In genomic region chr14:102930753-102931579, GRCh38 we compare ENCODE assay signal across 11 cellular contexts. TPM values are rescaled to one million over a fixed set of nuclear protein-coding genes. Genes with fewer than 3 reads are reported as not detected.
DNase-seq lines count a peak whose midpoint lies in the region; ATAC-seq and TF ChIP-seq lines count a peak whose summit lies in the region.
"Had no signal": no experiment of that assay in that cellular context is flagged by ENCODE, and none has a peak within 500 bp of the region (broad histone marks: within the 10 kb centered on the region; RNA-seq: fewer than 3 reads in every experiment).

No MANE protein-coding gene starts in this region.

- TF ChIP-seq CTCF in spleen (IDR thresholded peaks at IDR 0.05 in 8 of 11, conservative IDR thresholded peaks at IDR 0.05 in 3 of 11) = no peak

- peak overlapping the region in 2 of 8 donors; percentile 50 to 73 for H3K4me3 ChIP-seq in spleen

- CTCF ChIA-PET in activated CD4-positive, alpha-beta T cell treated with anti-CD3 and anti-CD28 coated beads, Interleukin-2, amount 10 ng/mL, durations not matched to agents 7 days and 5 days (lab: Charles Lee) = no interaction called here

- H3K27me3 Mint-ChIP-seq in activated CD4-positive, alpha-beta T cell treated with anti-CD3 and anti-CD28 coated beads, Interleukin-2, amount 10 ng/mL, durations not matched to agents 7 days and 5 days = peaks cover 35% of the 10 kb centered on the region

- peaks cover 3 to 54% (median 28%) of the 10 kb centered on the region in 7 donors for H3K27me3 ChIP-seq in spleen (replicated peaks in 1 of 7)

- H3K27ac Mint-ChIP-seq in activated CD4-positive, alpha-beta T cell treated with anti-CD3 and anti-CD28 coated beads, Interleukin-2, amount 10 ng/mL, durations not matched to agents 7 days and 5 days = no peak overlapping the region

- peaks cover 0 to 27% (median 5%) of the 10 kb centered on the region in 6 donors for H3K36me3 ChIP-seq in spleen

- H3K9me3 ChIP-seq in spleen = no peaks in the 10 kb centered on the region
- H3K9me3 ChIP-seq: left lung had no signal

- peaks cover 13 to 42% (median 34%) of the 10 kb centered on the region in 6 donors for H3K4me1 ChIP-seq in spleen

- no peaks in the 10 kb centered on the region for H3K9me3 Mint-ChIP-seq in activated CD4-positive, alpha-beta T cell treated with anti-CD3 and anti-CD28 coated beads, Interleukin-2, amount 10 ng/mL, durations not matched to agents 7 days and 5 days

- intact Hi-C loops in spleen (cut with DNase I; ENCODE audit: low total_unique reads) = no loop called here

- no peak for TF ChIP-seq POLR2A in spleen (IDR thresholded peaks at IDR 0.05)

- peaks cover 5% of the 10 kb centered on the region for H3K4me1 Mint-ChIP-seq in activated CD4-positive, alpha-beta T cell treated with anti-CD3 and anti-CD28 coated beads, Interleukin-2, amount 10 ng/mL, durations not matched to agents 7 days and 5 days

- WGBS in spleen, 5 donors = 69 to 80% (median 71%) methylated on average over 27 to 34 of the region's 34 CpGs

- H3K4me3 Mint-ChIP-seq in activated CD4-positive, alpha-beta T cell treated with anti-CD3 and anti-CD28 coated beads, Interleukin-2, amount 10 ng/mL, durations not matched to agents 7 days and 5 days = no peak overlapping the region

- POLR2A ChIA-PET in activated CD4-positive, alpha-beta T cell treated with anti-CD3 and anti-CD28 coated beads, Interleukin-2, amount 10 ng/mL, durations not matched to agents 7 days and 5 days (lab: Charles Lee) = no interaction called here

- no peak overlapping the region for H3K27ac ChIP-seq in spleen
- H3K27ac ChIP-seq: 22Rv1, left lung had no signal

- ATAC-seq in HG02884 (IDR thresholded peaks at IDR 0.05; ENCODE audit: unreplicated experiment) (no peak), HG03108 (IDR thresholded peaks at IDR 0.05; ENCODE audit: unreplicated experiment) (no peak)
- ATAC-seq: left lung had no signal

- DNase-seq in DMS53 (lab: John Stamatoyannopoulos, UW) = peak; percentile 53
- DNase-seq in DMS53 treated with DMSO at 0.1 percent for 48 hours (lab: John Stamatoyannopoulos, UW; ENCODE audit: unreplicated experiment) = no peak
- peak; percentile 12 for DNase-seq in RKO (ENCODE audit: low spot score)
- peak; percentile 88 for DNase-seq in glomerular visceral epithelial cell (ENCODE audit: extremely low spot score)
- peak; percentile 71 for DNase-seq in spleen
- no peak for DNase-seq in activated CD4-positive, alpha-beta T cell treated with anti-CD3 and anti-CD28 coated beads, Interleukin-2, amount 10 ng/mL, durations not matched to agents 7 days and 5 days
- DNase-seq: stimulated activated CD4-positive, alpha-beta T cell treated with anti-CD3 and anti-CD28 coated beads, Interleukin-4, amount 100 ng/mL, for 24 hours had no signal

- H3K36me3 Mint-ChIP-seq in activated CD4-positive, alpha-beta T cell treated with anti-CD3 and anti-CD28 coated beads, Interleukin-2, amount 10 ng/mL, durations not matched to agents 7 days and 5 days (ENCODE audit: low read depth) = no peaks in the 10 kb centered on the region

RNA-seq across cellular contexts. Expression of gene AMN, which starts 8.5 kb away (rescaled TPM):
- total RNA-seq in spleen = 1 to 10 TPM in 6 of 7 donors, under 1 TPM in 1; 0.65 to 3.0 (median 2.4) TPM
- 1 to 10 TPM; 1.6 to 2.2 (median 2.1) TPM for polyA plus RNA-seq in spleen
- under 1 TPM; 0.15 to 0.30 TPM for total RNA-seq in activated CD4-positive, alpha-beta T cell treated with anti-CD3 and anti-CD28 coated beads, Interleukin-2, amount 10 ng/mL, durations not matched to agents 7 days and 5 days

Comparison
In these comparisons a context has a peak if more than half of its experiments do, and no peak if none do; other contexts are left out.
1. DNase-seq: peak in DMS53 (single experiment), RKO (single experiment), glomerular visceral epithelial cell (single experiment) and spleen (single experiment); none in DMS53 treated with DMSO at 0.1 percent for 48 hours (single experiment) and activated CD4-positive, alpha-beta T cell treated with anti-CD3 and anti-CD28 coated beads, Interleukin-2, amount 10 ng/mL, durations not matched to agents 7 days and 5 days (single experiment).